In the genomic region with DNA sequence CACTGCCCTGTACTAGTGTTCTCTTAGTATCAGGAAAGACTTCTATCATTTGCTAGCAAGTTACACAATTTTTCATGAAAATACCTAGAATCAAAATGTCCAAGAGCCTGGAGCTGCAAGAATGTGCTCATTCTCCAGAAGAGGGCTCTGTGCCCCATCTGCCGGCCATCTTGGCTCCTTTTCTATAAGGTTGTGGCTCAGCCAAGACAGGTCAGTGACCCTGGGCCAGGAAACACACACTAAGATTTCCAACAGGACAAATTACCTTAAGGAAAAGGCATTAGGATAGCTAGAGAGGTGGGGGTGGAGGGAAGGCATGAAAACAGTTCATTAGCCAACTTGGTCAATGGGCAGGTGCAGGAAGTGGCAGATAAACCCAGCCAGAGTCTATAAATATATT, we compare ENCODE assay signal across 8 cellular contexts. TPM values are rescaled to one million over a fixed set of nuclear protein-coding genes. Genes with fewer than 3 reads are reported as not detected.
DNase-seq lines count a peak whose midpoint lies in the region; ATAC-seq and TF ChIP-seq lines count a peak whose summit lies in the region.

No MANE protein-coding gene starts in this region.

- peaks cover 0 to 2% (median 0%) of the 10 kb centered on the region in 4 donors for H3K4me1 Mint-ChIP-seq in CD4-positive, alpha-beta memory T cell

- no peak overlapping the region for H3K9ac ChIP-seq in KMS-11
- no peak overlapping the region for H3K9ac ChIP-seq in liver (ENCODE audit: low read depth in 1 of 2, low read length in 2 of 2)

- 3% methylated on average over 1 of the region's 1 CpG for WGBS in liver

- no peaks in the 10 kb centered on the region for H3K36me3 Mint-ChIP-seq in CD4-positive, alpha-beta memory T cell

- TF ChIP-seq CTCF in GM12874 (IDR thresholded peaks at IDR 0.05; ENCODE audit: insufficient read depth, low read depth, low read length) (peak; percentile 44; the same call in 1 of the 2 replicates), KMS-11 (conservative IDR thresholded peaks at IDR 0.05; ENCODE audit: low read depth, low read length) (0 out of 2 replicates have a peak, but pooled peaks have one; percentile 39), astrocyte of the cerebellum (IDR thresholded peaks at IDR 0.05; ENCODE audit: low read depth, low read length, missing control alignments) (peak; percentile 58), liver (IDR thresholded peaks at IDR 0.05; ENCODE audit: low read depth, low read length, missing input control) (peak; percentile 26)

- peak overlapping the region; percentile 47 for H2AFZ ChIP-seq in KMS-11 (ENCODE audit: low read depth)

- H3K79me2 ChIP-seq in KMS-11 (ENCODE audit: insufficient read depth, low read depth) = no peaks in the 10 kb centered on the region

- no peak overlapping the region for H3K27ac ChIP-seq in KMS-11
- no peak overlapping the region for H3K27ac ChIP-seq in liver (ENCODE audit: low read depth in 1 of 2, low read length in 2 of 2)
- H3K27ac ChIP-seq in CD4-positive, alpha-beta memory T cell (ENCODE audit: low read depth, low read length) = no peak overlapping the region

- H3K9me3 ChIP-seq in liver (ENCODE audit: control insufficient read depth in 4 of 4, low read length in 3 of 4) = no peaks in the 10 kb centered on the region
- no peaks in the 10 kb centered on the region for H3K9me3 ChIP-seq in CD4-positive, alpha-beta memory T cell (ENCODE audit: control insufficient read depth in 1 of 2, low read length in 2 of 2)

- H3K4me2 ChIP-seq in KMS-11 = no peak overlapping the region

- H3K27me3 ChIP-seq in KMS-11 (ENCODE audit: insufficient read depth, low read depth) (no peaks in the 10 kb centered on the region), liver (ENCODE audit: control insufficient read depth in 4 of 4, insufficient read depth in 4 of 4, low read length in 3 of 4) (peaks cover 0 to 4% (median 0%) of the 10 kb centered on the region in 4 donors)
- no peaks in the 10 kb centered on the region for H3K27me3 ChIP-seq in CD4-positive, alpha-beta memory T cell (ENCODE audit: insufficient read depth, low read length)

- H3K27me3 Mint-ChIP-seq in CD4-positive, alpha-beta memory T cell = peaks cover 0 to 2% of the 10 kb centered on the region in 2 donors

- ATAC-seq in HG02884 (IDR thresholded peaks at IDR 0.05; ENCODE audit: unreplicated experiment) = no peak
- ATAC-seq in GM18861 (IDR thresholded peaks at IDR 0.05; ENCODE audit: unreplicated experiment) = no peak

- no peaks in the 10 kb centered on the region for H3K4me1 ChIP-seq in KMS-11 (ENCODE audit: low read depth, poor library complexity, severe bottlenecking)
- no peaks in the 10 kb centered on the region for H3K4me1 ChIP-seq in liver (ENCODE audit: control insufficient read depth in 4 of 4, insufficient read depth in 4 of 4, low read length in 3 of 4)
- H3K4me1 ChIP-seq in CD4-positive, alpha-beta memory T cell (ENCODE audit: insufficient read depth, low read length) = no peaks in the 10 kb centered on the region

- H3K27ac Mint-ChIP-seq in CD4-positive, alpha-beta memory T cell = peak overlapping the region in 1 of 7 donors; percentile 13

- TF ChIP-seq RAD21 in liver (IDR thresholded peaks at IDR 0.05) = peak; percentile 69 to 72

- H3K36me3 ChIP-seq in KMS-11 (ENCODE audit: insufficient read depth) (no peaks in the 10 kb centered on the region), liver (ENCODE audit: control insufficient read depth in 4 of 4, insufficient read depth in 3 of 4, low read depth in 1 of 4, low read length in 3 of 4) (no peaks in the 10 kb centered on the region)
- H3K36me3 ChIP-seq in CD4-positive, alpha-beta memory T cell (ENCODE audit: insufficient read depth, low read length) = no peaks in the 10 kb centered on the region

- no peak overlapping the region for H3K4me3 ChIP-seq in KMS-11 (IDR thresholded peaks at IDR 0.05; ENCODE audit: insufficient read depth, low read depth, low read length)
- H3K4me3 ChIP-seq in astrocyte of the cerebellum (ENCODE audit: low read depth, low read length) = no peak overlapping the region
- H3K4me3 ChIP-seq in liver (ENCODE audit: low read depth in 1 of 3, low read length in 3 of 3) = no peak overlapping the region
- no peak overlapping the region for H3K4me3 ChIP-seq in CD4-positive, alpha-beta memory T cell (ENCODE audit: low read length in 2 of 2)

- intact Hi-C loops in CD4-positive, alpha-beta memory T cell (cut with micrococcal nuclease) = loop anchor here (5.0 kb wide), 1 partner anchor 754 kb away; no protein-coding TSS in a partner anchor

- CTCF ChIA-PET in CD4-positive, alpha-beta memory T cell (lab: Charles Lee; ENCODE audit: partially characterized antibody) = interaction anchor here (2.7 kb wide), 1 partner anchor 341 kb away, joined by 24 read pairs; no protein-coding TSS in a partner anchor

- H4K20me1 ChIP-seq in KMS-11 (ENCODE audit: insufficient read depth) = no peaks in the 10 kb centered on the region

- DNase-seq in astrocyte of the cerebellum (ENCODE audit: low read depth) = no peak
- DNase-seq in activated CD4-positive, CD25-positive, alpha-beta regulatory T cell (lab: John Stamatoyannopoulos, UW) = no peak
- no peak for DNase-seq in CD4-positive, alpha-beta memory T cell

- peak overlapping the region in 1 of 8 donors; percentile 47 for H3K4me3 Mint-ChIP-seq in CD4-positive, alpha-beta memory T cell

- POLR2A ChIA-PET in CD4-positive, alpha-beta memory T cell (lab: Charles Lee; ENCODE audit: partially characterized antibody) = no interaction called here

- in situ Hi-C loops in astrocyte of the cerebellum (cut with HindIII; ENCODE audit: low sequenced_read_pairs) = loop anchor here (25.0 kb wide), 1 partner anchor 349 kb away; a partner anchor contains a TSS

- H3K9me3 Mint-ChIP-seq in CD4-positive, alpha-beta memory T cell = no peaks in the 10 kb centered on the region

TF ChIP-seq in liver, 16 proteins besides CTCF, POLR2A, EP300 and RAD21:
- TF ChIP-seq HNF4A (conservative IDR thresholded peaks at IDR 0.05) (peak in 1 of 2 donors; percentile 15), YY1 (IDR thresholded peaks at IDR 0.05) (peak; percentile 76), TAF1 (conservative IDR thresholded peaks at IDR 0.05) (no peak), RXRA (IDR thresholded peaks at IDR 0.05) (peak; percentile 35 to 60)
- TF ChIP-seq, protein P1, sequence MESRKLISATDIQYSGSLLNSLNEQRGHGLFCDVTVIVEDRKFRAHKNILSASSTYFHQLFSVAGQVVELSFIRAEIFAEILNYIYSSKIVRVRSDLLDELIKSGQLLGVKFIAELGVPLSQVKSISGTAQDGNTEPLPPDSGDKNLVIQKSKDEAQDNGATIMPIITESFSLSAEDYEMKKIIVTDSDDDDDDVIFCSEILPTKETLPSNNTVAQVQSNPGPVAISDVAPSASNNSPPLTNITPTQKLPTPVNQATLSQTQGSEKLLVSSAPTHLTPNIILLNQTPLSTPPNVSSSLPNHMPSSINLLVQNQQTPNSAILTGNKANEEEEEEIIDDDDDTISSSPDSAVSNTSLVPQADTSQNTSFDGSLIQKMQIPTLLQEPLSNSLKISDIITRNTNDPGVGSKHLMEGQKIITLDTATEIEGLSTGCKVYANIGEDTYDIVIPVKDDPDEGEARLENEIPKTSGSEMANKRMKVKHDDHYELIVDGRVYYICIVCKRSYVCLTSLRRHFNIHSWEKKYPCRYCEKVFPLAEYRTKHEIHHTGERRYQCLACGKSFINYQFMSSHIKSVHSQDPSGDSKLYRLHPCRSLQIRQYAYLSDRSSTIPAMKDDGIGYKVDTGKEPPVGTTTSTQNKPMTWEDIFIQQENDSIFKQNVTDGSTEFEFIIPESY (IDR thresholded peaks at IDR 0.05) = no peak
- TF ChIP-seq, protein P2, sequence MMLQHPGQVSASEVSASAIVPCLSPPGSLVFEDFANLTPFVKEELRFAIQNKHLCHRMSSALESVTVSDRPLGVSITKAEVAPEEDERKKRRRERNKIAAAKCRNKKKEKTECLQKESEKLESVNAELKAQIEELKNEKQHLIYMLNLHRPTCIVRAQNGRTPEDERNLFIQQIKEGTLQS (IDR thresholded peaks at IDR 0.05) = no peak
TF ChIP-seq in liver: peak in this region for 3.

RNA-seq across cellular contexts. Expression of a gene that starts 20.7 kb away (rescaled TPM):
- total RNA-seq in liver = 1 to 10 TPM in 1 of 2 donors, under 1 TPM in 1; 0.70 to 1.7 TPM
- under 1 TPM; 0.36 to 0.82 TPM for polyA plus RNA-seq in liver
- total RNA-seq in CD4-positive, alpha-beta memory T cell = not detected
- polyA plus RNA-seq in CD4-positive, alpha-beta memory T cell = not detected
